ENCODE assay signal across 9 cellular contexts in genomic region chr18:8601277-8602032, GRCh38. TPM values are rescaled to one million over a fixed set of nuclear protein-coding genes. Genes with fewer than 3 reads are reported as not detected.
A peak's percentile ranks its signal among the peaks of the same experiment; 100 is the strongest.
DNase-seq lines count a peak whose midpoint lies in the region; ATAC-seq and TF ChIP-seq lines count a peak whose summit lies in the region.
"Had no signal": no experiment of that assay in that cellular context is flagged by ENCODE, and none has a peak within 500 bp of the region (broad histone marks: within the 10 kb centered on the region; RNA-seq: fewer than 3 reads in every experiment).

No MANE protein-coding gene starts in this region.

- no peak for TF ChIP-seq POLR2A in transverse colon (IDR thresholded peaks at IDR 0.05)

- no peak for TF ChIP-seq CTCF in transverse colon (IDR thresholded peaks at IDR 0.05)
- no peak for TF ChIP-seq CTCF in smooth muscle cell (IDR thresholded peaks at IDR 0.05; ENCODE audit: borderline replicate concordance, insufficient read depth, poor library complexity, severe bottlenecking)

- DNase-seq in DMS53 (lab: John Stamatoyannopoulos, UW) (peak; percentile 93), astrocyte of the hippocampus (ENCODE audit: low read depth, low spot score) (peak; percentile 51), transverse colon (no peak), AG08395 (ENCODE audit: low spot score) (no peak), D341Med (ENCODE audit: low spot score) (no peak), smooth muscle cell (lab: John Stamatoyannopoulos, UW; ENCODE audit: unreplicated experiment) (no peak)
- DNase-seq: NCI-H187 had no signal

- WGBS in transverse colon (ENCODE audit: low coverage in 1 of 2), 2 donors = 47 to 48% methylated on average over 6 of the region's 6 CpGs
- 74% methylated on average over 6 of the region's 6 CpGs for WGBS in smooth muscle cell (ENCODE audit: low lambda C conversion rate)

- H3K27ac ChIP-seq in transverse colon = no peak overlapping the region
- no peak overlapping the region for H3K27ac ChIP-seq in smooth muscle cell (ENCODE audit: low read depth)

- no peaks in the 10 kb centered on the region for H3K4me1 ChIP-seq in transverse colon
- H3K4me1 ChIP-seq in smooth muscle cell (ENCODE audit: low read depth) = no peaks in the 10 kb centered on the region

- TF ChIP-seq EP300 in transverse colon (IDR thresholded peaks at IDR 0.05; ENCODE audit: low read depth) = no peak

- H2AFZ ChIP-seq in smooth muscle cell (ENCODE audit: low read depth) = no peak overlapping the region

- H3F3A ChIP-seq in smooth muscle cell (ENCODE audit: low read depth) = no peaks in the 10 kb centered on the region

- no peaks in the 10 kb centered on the region for H4K20me1 ChIP-seq in smooth muscle cell (ENCODE audit: low read depth)

- in situ Hi-C loops in transverse colon (cut with MboI; ENCODE audit: low pct_ligation_motif_present in 1 of 4, low pct_unique_long_range_greater_than_20kb in 1 of 4, low sequenced_read_pairs in 3 of 4) = no loop called here

- H3K79me2 ChIP-seq in smooth muscle cell (ENCODE audit: low read depth) = no peaks in the 10 kb centered on the region

- no peak overlapping the region for H3K4me2 ChIP-seq in smooth muscle cell

- H3K9me3 ChIP-seq in transverse colon (no peaks in the 10 kb centered on the region), smooth muscle cell (replicated peaks; ENCODE audit: low read depth) (no peaks in the 10 kb centered on the region)

- H3K27me3 ChIP-seq in transverse colon = no peaks in the 10 kb centered on the region
- no peaks in the 10 kb centered on the region for H3K27me3 ChIP-seq in smooth muscle cell (ENCODE audit: low read depth)

- H3K4me3 ChIP-seq in transverse colon (no peak overlapping the region), smooth muscle cell (no peak overlapping the region)

- H3K9ac ChIP-seq in smooth muscle cell (ENCODE audit: low read depth) = no peak overlapping the region

- H3K36me3 ChIP-seq in transverse colon = no peaks in the 10 kb centered on the region
- H3K36me3 ChIP-seq in smooth muscle cell (ENCODE audit: low read depth) = no peaks in the 10 kb centered on the region

- intact Hi-C loops in transverse colon (cut with DNase I; ENCODE audit: low total_unique reads) = no loop called here

- ATAC-seq in GM21360 (IDR thresholded peaks at IDR 0.05; ENCODE audit: unreplicated experiment) (peak; percentile 53), HG03354 (IDR thresholded peaks at IDR 0.05; ENCODE audit: poor library complexity, severe bottlenecking, unreplicated experiment) (peak; percentile 62)

RNA-seq across cellular contexts. Expression of gene RAB12, which starts 7.8 kb away (rescaled TPM):
- 10 to 100 TPM in 3 of 4 donors, 1 to 10 TPM in 1; 6.7 to 40.3 (median 23.7) TPM for total RNA-seq in transverse colon
- 53.8 and 60.6 TPM in 2 replicates for total RNA-seq in smooth muscle cell
- 5.0 and 8.3 TPM in 2 replicates for polyA plus RNA-seq in smooth muscle cell

Comparison
In these comparisons a context has a peak if more than half of its experiments do, and no peak if none do; other contexts are left out.
1. DNase-seq: peak in DMS53 (single experiment) and astrocyte of the hippocampus (single experiment); none in transverse colon (single experiment), AG08395 (single experiment), D341Med (single experiment) and smooth muscle cell (single experiment).